8 cellular contexts compared by ENCODE assay signal in the genomic region with DNA sequence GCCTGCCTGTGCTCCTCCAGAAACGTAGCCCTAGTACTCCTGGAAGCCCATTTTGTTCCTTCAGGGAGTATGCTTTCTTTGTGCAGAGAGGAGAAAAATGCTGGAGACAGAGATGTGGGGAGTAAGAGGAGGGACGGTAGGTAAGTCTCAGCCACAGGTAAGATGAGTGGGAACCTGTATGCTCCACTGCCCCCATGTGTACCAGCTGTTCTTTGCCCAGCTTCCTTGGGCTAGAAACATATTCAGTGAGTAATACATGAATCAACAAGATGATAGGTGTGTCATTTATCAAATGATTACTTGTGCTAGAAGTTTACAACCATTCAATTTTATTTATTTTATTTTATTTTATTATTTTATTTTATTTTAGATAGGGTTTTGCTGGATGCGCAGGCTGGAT. TPM values are rescaled to one million over a fixed set of nuclear protein-coding genes. Genes with fewer than 3 reads are reported as not detected.
DNase-seq lines count a peak whose midpoint lies in the region; ATAC-seq, FAIRE-seq and TF ChIP-seq lines count a peak whose summit lies in the region.

No MANE protein-coding gene starts in this region.

- H3K79me2 ChIP-seq in mammary epithelial cell (ENCODE audit: insufficient read depth, low read length): peaks cover 4% of the 10 kb centered on the region

- no peak for FAIRE-seq in kidney (lab: Jason Lieb, UNC)
- FAIRE-seq in HTR-8/SVneo (lab: Jason Lieb, UNC): no peak

- H3K4me2 ChIP-seq in mammary epithelial cell (ENCODE audit: insufficient read depth, low read depth, low read length): peak overlapping the region; percentile 87

- TF ChIP-seq POLR2A in suprapubic skin (IDR thresholded peaks at IDR 0.05): no peak

- DNase-seq in activated T-cell treated with anti-CD3 and anti-CD28 coated beads, Interleukin-2, amount 50 U/mL, for 4 hours: no peak
- no peak for DNase-seq in activated T-cell treated with anti-CD3 and anti-CD28 coated beads, Interleukin-2, amount 50 U/mL, for 48 hours
- DNase-seq in Jurkat, Clone E6-1 (ENCODE audit: low read depth, low spot score): no peak
- peak; percentile 55 for DNase-seq in mammary epithelial cell
- no peak for DNase-seq in suprapubic skin (ENCODE audit: low spot score in 2 of 2)
- DNase-seq in kidney: no peak
- DNase-seq in HTR-8/SVneo (ENCODE audit: insufficient read length, low spot score): no peak

- intact Hi-C loops in mammary epithelial cell (cut with micrococcal nuclease): no loop called here
- intact Hi-C loops in kidney (cut with DNase I): no loop called here

- H3K9me3 ChIP-seq in mammary epithelial cell (replicated peaks; ENCODE audit: insufficient read depth, low read length): no peaks in the 10 kb centered on the region
- no peaks in the 10 kb centered on the region for H3K9me3 ChIP-seq in suprapubic skin
- H3K9me3 ChIP-seq in kidney (ENCODE audit: control insufficient read depth in 1 of 2, low read length in 2 of 2): no peaks in the 10 kb centered on the region

- H3K36me3 ChIP-seq in mammary epithelial cell (ENCODE audit: insufficient read depth, low read length) (no peaks in the 10 kb centered on the region), suprapubic skin (no peaks in the 10 kb centered on the region), kidney (ENCODE audit: control insufficient read depth in 1 of 2, insufficient read depth in 2 of 2, low read length in 2 of 2) (no peaks in the 10 kb centered on the region)

- BruUV-seq in mammary epithelial cell (replicated peaks; lab: Mats Ljungman, UMichigan): no TSS peak

- peak overlapping the region; percentile 80 for H2AFZ ChIP-seq in mammary epithelial cell (ENCODE audit: low read depth, low read length)

- peaks cover 76% of the 10 kb centered on the region for H3K4me1 Mint-ChIP-seq in activated T-cell treated with anti-CD3 and anti-CD28 coated beads, Interleukin-2, amount 50 U/mL, for 4 hours (ENCODE audit: low read depth)

- no peaks in the 10 kb centered on the region for H3K27me3 Mint-ChIP-seq in activated T-cell treated with anti-CD3 and anti-CD28 coated beads, Interleukin-2, amount 50 U/mL, for 4 hours (ENCODE audit: low read depth)

- CTCF ChIA-PET in mammary epithelial cell (lab: Charles Lee; ENCODE audit: low non-redundant PET): no interaction called here

- no peaks in the 10 kb centered on the region for H4K20me1 ChIP-seq in mammary epithelial cell (ENCODE audit: insufficient read depth, low read length)

- no peaks in the 10 kb centered on the region for H3K9me3 Mint-ChIP-seq in activated T-cell treated with anti-CD3 and anti-CD28 coated beads, Interleukin-2, amount 50 U/mL, for 4 hours

- no peak for TF ChIP-seq EP300 in suprapubic skin (IDR thresholded peaks at IDR 0.05)

- H3K36me3 Mint-ChIP-seq in activated T-cell treated with anti-CD3 and anti-CD28 coated beads, Interleukin-2, amount 50 U/mL, for 4 hours (ENCODE audit: insufficient read depth): peaks cover 3% of the 10 kb centered on the region

- TF ChIP-seq CTCF in mammary epithelial cell (conservative IDR thresholded peaks at IDR 0.05 in 1 of 2, IDR thresholded peaks at IDR 0.05 in 1 of 2; ENCODE audit: extremely low read depth in 1 of 2, insufficient read depth in 1 of 2, low read depth in 1 of 2, low read length in 2 of 2) (peak; percentile 4 to 21), suprapubic skin (IDR thresholded peaks at IDR 0.05) (no peak), kidney (IDR thresholded peaks at IDR 0.05; ENCODE audit: borderline replicate concordance, extremely low read depth, insufficient read depth) (no peak)

- H3K4me3 Mint-ChIP-seq in activated T-cell treated with anti-CD3 and anti-CD28 coated beads, Interleukin-2, amount 50 U/mL, for 4 hours: peak overlapping the region; percentile 80

- H3K4me1 ChIP-seq in mammary epithelial cell (ENCODE audit: insufficient read depth, low read length): no peaks in the 10 kb centered on the region
- H3K4me1 ChIP-seq in suprapubic skin: peaks cover 2% of the 10 kb centered on the region
- peaks cover 0 to 2% of the 10 kb centered on the region in 2 donors for H3K4me1 ChIP-seq in kidney (ENCODE audit: control insufficient read depth in 1 of 2, insufficient read depth in 1 of 2, low read depth in 1 of 2, low read length in 2 of 2)

- dilution Hi-C loops in mammary epithelial cell (cut with HindIII; ENCODE audit: low sequenced_read_pairs): no loop called here

- H3K4me3 ChIP-seq in Jurkat, Clone E6-1 (ENCODE audit: low read length): peak overlapping the region; percentile 43
- H3K4me3 ChIP-seq in mammary epithelial cell (replicated peaks in 1 of 3; ENCODE audit: insufficient read depth in 1 of 3, low read depth in 2 of 3, low read length in 3 of 3): peak overlapping the region; percentile 1 to 49 (median 49)
- H3K4me3 ChIP-seq in suprapubic skin: peak overlapping the region; percentile 26
- H3K4me3 ChIP-seq in kidney (ENCODE audit: low read length in 2 of 2): peak overlapping the region in 1 of 2 donors; percentile 20

- H3K9ac ChIP-seq in mammary epithelial cell (ENCODE audit: insufficient read depth, low read length): no peak overlapping the region
- no peak overlapping the region for H3K9ac ChIP-seq in kidney (ENCODE audit: low read length in 2 of 2)

- WGBS in mammary epithelial cell (ENCODE audit: low coverage, missing lambda C conversion rate): 39% methylated on average over 3 of the region's 3 CpGs
- WGBS in suprapubic skin: 83% methylated on average over 3 of the region's 3 CpGs

- peak; percentile 58 to 61 for ATAC-seq in activated T-cell treated with anti-CD3 and anti-CD28 coated beads, Interleukin-2, amount 50 U/mL, for 4 hours
- no peak for ATAC-seq in HG03108 (IDR thresholded peaks at IDR 0.05; ENCODE audit: unreplicated experiment)

- in situ Hi-C loops in mammary epithelial cell (cut with MboI; ENCODE audit: low sequenced_read_pairs in 2 of 2): no loop called here

- peak overlapping the region; percentile 20 for H3K27ac ChIP-seq in mammary epithelial cell (ENCODE audit: insufficient read depth, low read depth, low read length)
- H3K27ac ChIP-seq in suprapubic skin: no peak overlapping the region
- no peak overlapping the region for H3K27ac ChIP-seq in kidney (ENCODE audit: low read depth in 2 of 2, low read length in 2 of 2)

- H3K27me3 ChIP-seq in mammary epithelial cell (ENCODE audit: insufficient read depth, low read length): no peaks in the 10 kb centered on the region
- H3K27me3 ChIP-seq in suprapubic skin: no peaks in the 10 kb centered on the region

RNA-seq across cellular contexts. Expression of gene CEP85L, which starts 13.6 kb away (rescaled TPM):
- total RNA-seq in activated T-cell treated with anti-CD3 and anti-CD28 coated beads, Interleukin-2, amount 50 U/mL, for 4 hours: 10 to 100 TPM; 23.1 to 27.9 (median 26.8) TPM
- 9.1 TPM for polyA plus RNA-seq in Jurkat, Clone E6-1 (2012; ENCODE audit: insufficient read depth, insufficient read length)
- total RNA-seq in mammary epithelial cell (10 to 100 TPM; 10.6 to 23.3 TPM), suprapubic skin (1 to 10 TPM; 4.7 to 9.5 (median 5.3) TPM), kidney (12.9 TPM)
- polyA plus RNA-seq in mammary epithelial cell (2.3 TPM), kidney (ENCODE audit: insufficient read depth, low read depth, low replicate concordance) (0.84 TPM)
- polyA minus RNA-seq in mammary epithelial cell: 20.8 TPM

Comparison
In these comparisons a context has a peak if more than half of its experiments do, and no peak if none do; other contexts are left out.
1. CTCF ChIP-seq: peak in mammary epithelial cell (2 of 2); none in suprapubic skin (0 of 2) and kidney (single experiment).